Comparison of ENCODE assay signal across 1 cellular context in the genomic region with DNA sequence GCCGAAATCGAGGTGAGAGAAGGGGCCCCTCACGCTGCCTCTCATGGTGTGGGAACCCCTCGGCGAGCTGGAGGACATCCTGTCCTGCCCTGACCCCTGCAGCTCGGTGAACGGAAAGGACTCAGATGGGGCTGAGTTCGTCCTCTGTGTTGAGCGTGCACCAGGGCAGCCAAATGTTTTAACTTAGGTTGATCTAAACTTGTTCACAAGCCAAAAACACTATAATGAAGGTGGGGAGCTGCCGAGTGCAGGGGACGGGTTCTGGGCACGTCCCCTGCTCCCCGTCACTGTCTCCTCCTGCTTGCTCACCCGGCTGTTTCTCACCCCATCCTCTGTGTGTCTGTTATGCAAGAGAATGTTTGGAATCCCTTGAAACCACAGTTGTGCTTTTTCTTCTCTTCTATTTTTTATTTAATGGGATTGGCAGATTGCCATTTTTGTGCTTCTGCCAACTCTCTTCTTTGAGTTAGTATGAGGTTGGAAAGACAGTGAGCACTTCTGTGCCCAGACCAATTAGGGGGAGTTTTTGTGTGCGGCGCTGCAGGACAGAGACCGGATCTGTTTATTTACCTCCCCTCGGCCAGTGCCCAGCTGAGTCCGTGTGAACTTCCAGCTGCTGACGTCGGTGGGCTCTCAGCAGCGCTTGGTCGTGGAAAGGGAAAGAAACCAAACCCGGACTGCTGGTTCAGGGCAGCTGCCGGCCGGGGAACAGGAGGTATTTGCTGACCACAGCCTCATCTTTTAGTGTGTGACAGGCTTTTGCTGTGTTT.
TF ChIP-seq lines count a peak whose summit lies in the region.

No MANE protein-coding gene starts in this region.

TF ChIP-seq in HEK293, 187 proteins besides CTCF, POLR2A, EP300 and RAD21 (continued from another document and continues in another):
- TF ChIP-seq, protein P1, sequence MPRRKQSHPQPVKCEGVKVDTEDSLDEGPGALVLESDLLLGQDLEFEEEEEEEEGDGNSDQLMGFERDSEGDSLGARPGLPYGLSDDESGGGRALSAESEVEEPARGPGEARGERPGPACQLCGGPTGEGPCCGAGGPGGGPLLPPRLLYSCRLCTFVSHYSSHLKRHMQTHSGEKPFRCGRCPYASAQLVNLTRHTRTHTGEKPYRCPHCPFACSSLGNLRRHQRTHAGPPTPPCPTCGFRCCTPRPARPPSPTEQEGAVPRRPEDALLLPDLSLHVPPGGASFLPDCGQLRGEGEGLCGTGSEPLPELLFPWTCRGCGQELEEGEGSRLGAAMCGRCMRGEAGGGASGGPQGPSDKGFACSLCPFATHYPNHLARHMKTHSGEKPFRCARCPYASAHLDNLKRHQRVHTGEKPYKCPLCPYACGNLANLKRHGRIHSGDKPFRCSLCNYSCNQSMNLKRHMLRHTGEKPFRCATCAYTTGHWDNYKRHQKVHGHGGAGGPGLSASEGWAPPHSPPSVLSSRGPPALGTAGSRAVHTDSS (tag by site-specific recombination; IDR thresholded peaks at IDR 0.05), result no peak
- TF ChIP-seq, protein P2, sequence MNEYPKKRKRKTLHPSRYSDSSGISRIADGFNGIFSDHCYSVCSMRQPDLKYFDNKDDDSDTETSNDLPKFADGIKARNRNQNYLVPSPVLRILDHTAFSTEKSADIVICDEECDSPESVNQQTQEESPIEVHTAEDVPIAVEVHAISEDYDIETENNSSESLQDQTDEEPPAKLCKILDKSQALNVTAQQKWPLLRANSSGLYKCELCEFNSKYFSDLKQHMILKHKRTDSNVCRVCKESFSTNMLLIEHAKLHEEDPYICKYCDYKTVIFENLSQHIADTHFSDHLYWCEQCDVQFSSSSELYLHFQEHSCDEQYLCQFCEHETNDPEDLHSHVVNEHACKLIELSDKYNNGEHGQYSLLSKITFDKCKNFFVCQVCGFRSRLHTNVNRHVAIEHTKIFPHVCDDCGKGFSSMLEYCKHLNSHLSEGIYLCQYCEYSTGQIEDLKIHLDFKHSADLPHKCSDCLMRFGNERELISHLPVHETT (tag by site-specific recombination; IDR thresholded peaks at IDR 0.05), result no peak
- TF ChIP-seq, protein P3, sequence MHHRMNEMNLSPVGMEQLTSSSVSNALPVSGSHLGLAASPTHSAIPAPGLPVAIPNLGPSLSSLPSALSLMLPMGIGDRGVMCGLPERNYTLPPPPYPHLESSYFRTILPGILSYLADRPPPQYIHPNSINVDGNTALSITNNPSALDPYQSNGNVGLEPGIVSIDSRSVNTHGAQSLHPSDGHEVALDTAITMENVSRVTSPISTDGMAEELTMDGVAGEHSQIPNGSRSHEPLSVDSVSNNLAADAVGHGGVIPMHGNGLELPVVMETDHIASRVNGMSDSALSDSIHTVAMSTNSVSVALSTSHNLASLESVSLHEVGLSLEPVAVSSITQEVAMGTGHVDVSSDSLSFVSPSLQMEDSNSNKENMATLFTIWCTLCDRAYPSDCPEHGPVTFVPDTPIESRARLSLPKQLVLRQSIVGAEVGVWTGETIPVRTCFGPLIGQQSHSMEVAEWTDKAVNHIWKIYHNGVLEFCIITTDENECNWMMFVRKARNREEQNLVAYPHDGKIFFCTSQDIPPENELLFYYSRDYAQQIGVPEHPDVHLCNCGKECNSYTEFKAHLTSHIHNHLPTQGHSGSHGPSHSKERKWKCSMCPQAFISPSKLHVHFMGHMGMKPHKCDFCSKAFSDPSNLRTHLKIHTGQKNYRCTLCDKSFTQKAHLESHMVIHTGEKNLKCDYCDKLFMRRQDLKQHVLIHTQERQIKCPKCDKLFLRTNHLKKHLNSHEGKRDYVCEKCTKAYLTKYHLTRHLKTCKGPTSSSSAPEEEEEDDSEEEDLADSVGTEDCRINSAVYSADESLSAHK (tag by site-specific recombination; IDR thresholded peaks at IDR 0.05), result peak; percentile 100
- TF ChIP-seq ZNF426 (tag by site-specific recombination; IDR thresholded peaks at IDR 0.05) (no peak), ZIC2 (tag by site-specific recombination; IDR thresholded peaks at IDR 0.05) (peak; percentile 94), WT1 (tag by site-specific recombination; IDR thresholded peaks at IDR 0.05) (peak; percentile 81), ZNF138 (tag by site-specific recombination; IDR thresholded peaks at IDR 0.05; ENCODE audit: borderline replicate concordance) (no peak), ZNF501 (tag by site-specific recombination; IDR thresholded peaks at IDR 0.05) (no peak), ZNF561 (tag by site-specific recombination; IDR thresholded peaks at IDR 0.05; ENCODE audit: borderline replicate concordance) (peak; percentile 66; the same call in 1 of the 2 replicates), ZNF658 (tag by site-specific recombination; IDR thresholded peaks at IDR 0.05) (no peak), ZNF660 (tag by site-specific recombination; IDR thresholded peaks at IDR 0.05) (peak; percentile 75), GLIS1 (tag by site-specific recombination; IDR thresholded peaks at IDR 0.05) (peak; percentile 78), ZNF324 (tag by site-specific recombination; IDR thresholded peaks at IDR 0.05) (peak; percentile 51; the same call in 1 of the 2 replicates), ZBTB21 (tag by site-specific recombination; IDR thresholded peaks at IDR 0.05) (0 out of 2 replicates have a peak, but pooled peaks have one; percentile 27), RBAK (tag by site-specific recombination; IDR thresholded peaks at IDR 0.05) (no peak)
- TF ChIP-seq, protein P4, sequence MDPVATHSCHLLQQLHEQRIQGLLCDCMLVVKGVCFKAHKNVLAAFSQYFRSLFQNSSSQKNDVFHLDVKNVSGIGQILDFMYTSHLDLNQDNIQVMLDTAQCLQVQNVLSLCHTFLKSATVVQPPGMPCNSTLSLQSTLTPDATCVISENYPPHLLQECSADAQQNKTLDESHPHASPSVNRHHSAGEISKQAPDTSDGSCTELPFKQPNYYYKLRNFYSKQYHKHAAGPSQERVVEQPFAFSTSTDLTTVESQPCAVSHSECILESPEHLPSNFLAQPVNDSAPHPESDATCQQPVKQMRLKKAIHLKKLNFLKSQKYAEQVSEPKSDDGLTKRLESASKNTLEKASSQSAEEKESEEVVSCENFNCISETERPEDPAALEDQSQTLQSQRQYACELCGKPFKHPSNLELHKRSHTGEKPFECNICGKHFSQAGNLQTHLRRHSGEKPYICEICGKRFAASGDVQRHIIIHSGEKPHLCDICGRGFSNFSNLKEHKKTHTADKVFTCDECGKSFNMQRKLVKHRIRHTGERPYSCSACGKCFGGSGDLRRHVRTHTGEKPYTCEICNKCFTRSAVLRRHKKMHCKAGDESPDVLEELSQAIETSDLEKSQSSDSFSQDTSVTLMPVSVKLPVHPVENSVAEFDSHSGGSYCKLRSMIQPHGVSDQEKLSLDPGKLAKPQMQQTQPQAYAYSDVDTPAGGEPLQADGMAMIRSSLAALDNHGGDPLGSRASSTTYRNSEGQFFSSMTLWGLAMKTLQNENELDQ (tag by site-specific recombination; IDR thresholded peaks at IDR 0.05; ENCODE audit: low read depth), result no peak
- TF ChIP-seq, protein P5, sequence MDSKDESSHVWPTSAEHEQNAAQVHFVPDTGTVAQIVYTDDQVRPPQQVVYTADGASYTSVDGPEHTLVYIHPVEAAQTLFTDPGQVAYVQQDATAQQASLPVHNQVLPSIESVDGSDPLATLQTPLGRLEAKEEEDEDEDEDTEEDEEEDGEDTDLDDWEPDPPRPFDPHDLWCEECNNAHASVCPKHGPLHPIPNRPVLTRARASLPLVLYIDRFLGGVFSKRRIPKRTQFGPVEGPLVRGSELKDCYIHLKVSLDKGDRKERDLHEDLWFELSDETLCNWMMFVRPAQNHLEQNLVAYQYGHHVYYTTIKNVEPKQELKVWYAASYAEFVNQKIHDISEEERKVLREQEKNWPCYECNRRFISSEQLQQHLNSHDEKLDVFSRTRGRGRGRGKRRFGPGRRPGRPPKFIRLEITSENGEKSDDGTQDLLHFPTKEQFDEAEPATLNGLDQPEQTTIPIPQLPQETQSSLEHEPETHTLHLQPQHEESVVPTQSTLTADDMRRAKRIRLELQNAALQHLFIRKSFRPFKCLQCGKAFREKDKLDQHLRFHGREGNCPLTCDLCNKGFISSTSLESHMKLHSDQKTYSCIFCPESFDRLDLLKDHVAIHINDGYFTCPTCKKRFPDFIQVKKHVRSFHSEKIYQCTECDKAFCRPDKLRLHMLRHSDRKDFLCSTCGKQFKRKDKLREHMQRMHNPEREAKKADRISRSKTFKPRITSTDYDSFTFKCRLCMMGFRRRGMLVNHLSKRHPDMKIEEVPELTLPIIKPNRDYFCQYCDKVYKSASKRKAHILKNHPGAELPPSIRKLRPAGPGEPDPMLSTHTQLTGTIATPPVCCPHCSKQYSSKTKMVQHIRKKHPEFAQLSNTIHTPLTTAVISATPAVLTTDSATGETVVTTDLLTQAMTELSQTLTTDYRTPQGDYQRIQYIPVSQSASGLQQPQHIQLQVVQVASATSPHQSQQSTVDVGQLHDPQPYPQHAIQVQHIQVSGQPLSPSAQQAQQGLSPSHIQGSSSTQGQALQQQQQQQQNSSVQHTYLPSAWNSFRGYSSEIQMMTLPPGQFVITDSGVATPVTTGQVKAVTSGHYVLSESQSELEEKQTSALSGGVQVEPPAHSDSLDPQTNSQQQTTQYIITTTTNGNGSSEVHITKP (tag by site-specific recombination; IDR thresholded peaks at IDR 0.05), result peak; percentile 87
- TF ChIP-seq, protein P6, sequence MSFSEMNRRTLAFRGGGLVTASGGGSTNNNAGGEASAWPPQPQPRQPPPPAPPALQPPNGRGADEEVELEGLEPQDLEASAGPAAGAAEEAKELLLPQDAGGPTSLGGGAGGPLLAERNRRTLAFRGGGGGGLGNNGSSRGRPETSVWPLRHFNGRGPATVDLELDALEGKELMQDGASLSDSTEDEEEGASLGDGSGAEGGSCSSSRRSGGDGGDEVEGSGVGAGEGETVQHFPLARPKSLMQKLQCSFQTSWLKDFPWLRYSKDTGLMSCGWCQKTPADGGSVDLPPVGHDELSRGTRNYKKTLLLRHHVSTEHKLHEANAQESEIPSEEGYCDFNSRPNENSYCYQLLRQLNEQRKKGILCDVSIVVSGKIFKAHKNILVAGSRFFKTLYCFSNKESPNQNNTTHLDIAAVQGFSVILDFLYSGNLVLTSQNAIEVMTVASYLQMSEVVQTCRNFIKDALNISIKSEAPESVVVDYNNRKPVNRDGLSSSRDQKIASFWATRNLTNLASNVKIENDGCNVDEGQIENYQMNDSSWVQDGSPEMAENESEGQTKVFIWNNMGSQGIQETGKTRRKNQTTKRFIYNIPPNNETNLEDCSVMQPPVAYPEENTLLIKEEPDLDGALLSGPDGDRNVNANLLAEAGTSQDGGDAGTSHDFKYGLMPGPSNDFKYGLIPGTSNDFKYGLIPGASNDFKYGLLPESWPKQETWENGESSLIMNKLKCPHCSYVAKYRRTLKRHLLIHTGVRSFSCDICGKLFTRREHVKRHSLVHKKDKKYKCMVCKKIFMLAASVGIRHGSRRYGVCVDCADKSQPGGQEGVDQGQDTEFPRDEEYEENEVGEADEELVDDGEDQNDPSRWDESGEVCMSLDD (tag by site-specific recombination; IDR thresholded peaks at IDR 0.05), result no peak
- TF ChIP-seq, protein P7, sequence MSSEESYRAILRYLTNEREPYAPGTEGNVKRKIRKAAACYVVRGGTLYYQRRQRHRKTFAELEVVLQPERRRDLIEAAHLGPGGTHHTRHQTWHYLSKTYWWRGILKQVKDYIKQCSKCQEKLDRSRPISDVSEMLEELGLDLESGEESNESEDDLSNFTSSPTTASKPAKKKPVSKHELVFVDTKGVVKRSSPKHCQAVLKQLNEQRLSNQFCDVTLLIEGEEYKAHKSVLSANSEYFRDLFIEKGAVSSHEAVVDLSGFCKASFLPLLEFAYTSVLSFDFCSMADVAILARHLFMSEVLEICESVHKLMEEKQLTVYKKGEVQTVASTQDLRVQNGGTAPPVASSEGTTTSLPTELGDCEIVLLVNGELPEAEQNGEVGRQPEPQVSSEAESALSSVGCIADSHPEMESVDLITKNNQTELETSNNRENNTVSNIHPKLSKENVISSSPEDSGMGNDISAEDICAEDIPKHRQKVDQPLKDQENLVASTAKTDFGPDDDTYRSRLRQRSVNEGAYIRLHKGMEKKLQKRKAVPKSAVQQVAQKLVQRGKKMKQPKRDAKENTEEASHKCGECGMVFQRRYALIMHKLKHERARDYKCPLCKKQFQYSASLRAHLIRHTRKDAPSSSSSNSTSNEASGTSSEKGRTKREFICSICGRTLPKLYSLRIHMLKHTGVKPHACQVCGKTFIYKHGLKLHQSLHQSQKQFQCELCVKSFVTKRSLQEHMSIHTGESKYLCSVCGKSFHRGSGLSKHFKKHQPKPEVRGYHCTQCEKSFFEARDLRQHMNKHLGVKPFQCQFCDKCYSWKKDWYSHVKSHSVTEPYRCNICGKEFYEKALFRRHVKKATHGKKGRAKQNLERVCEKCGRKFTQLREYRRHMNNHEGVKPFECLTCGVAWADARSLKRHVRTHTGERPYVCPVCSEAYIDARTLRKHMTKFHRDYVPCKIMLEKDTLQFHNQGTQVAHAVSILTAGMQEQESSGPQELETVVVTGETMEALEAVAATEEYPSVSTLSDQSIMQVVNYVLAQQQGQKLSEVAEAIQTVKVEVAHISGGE (tag by site-specific recombination; conservative IDR thresholded peaks at IDR 0.05; ENCODE audit: low read depth), result peak; percentile 68
- TF ChIP-seq, protein P8, sequence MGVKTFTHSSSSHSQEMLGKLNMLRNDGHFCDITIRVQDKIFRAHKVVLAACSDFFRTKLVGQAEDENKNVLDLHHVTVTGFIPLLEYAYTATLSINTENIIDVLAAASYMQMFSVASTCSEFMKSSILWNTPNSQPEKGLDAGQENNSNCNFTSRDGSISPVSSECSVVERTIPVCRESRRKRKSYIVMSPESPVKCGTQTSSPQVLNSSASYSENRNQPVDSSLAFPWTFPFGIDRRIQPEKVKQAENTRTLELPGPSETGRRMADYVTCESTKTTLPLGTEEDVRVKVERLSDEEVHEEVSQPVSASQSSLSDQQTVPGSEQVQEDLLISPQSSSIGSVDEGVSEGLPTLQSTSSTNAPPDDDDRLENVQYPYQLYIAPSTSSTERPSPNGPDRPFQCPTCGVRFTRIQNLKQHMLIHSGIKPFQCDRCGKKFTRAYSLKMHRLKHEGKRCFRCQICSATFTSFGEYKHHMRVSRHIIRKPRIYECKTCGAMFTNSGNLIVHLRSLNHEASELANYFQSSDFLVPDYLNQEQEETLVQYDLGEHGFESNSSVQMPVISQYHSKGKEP (tag by site-specific recombination; IDR thresholded peaks at IDR 0.05), result peak; percentile 48; the same call in 1 of the 2 replicates
- TF ChIP-seq, protein P9, sequence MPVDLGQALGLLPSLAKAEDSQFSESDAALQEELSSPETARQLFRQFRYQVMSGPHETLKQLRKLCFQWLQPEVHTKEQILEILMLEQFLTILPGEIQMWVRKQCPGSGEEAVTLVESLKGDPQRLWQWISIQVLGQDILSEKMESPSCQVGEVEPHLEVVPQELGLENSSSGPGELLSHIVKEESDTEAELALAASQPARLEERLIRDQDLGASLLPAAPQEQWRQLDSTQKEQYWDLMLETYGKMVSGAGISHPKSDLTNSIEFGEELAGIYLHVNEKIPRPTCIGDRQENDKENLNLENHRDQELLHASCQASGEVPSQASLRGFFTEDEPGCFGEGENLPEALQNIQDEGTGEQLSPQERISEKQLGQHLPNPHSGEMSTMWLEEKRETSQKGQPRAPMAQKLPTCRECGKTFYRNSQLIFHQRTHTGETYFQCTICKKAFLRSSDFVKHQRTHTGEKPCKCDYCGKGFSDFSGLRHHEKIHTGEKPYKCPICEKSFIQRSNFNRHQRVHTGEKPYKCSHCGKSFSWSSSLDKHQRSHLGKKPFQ (tag by site-specific recombination; IDR thresholded peaks at IDR 0.05), result peak; percentile 74
- TF ChIP-seq, protein P10, sequence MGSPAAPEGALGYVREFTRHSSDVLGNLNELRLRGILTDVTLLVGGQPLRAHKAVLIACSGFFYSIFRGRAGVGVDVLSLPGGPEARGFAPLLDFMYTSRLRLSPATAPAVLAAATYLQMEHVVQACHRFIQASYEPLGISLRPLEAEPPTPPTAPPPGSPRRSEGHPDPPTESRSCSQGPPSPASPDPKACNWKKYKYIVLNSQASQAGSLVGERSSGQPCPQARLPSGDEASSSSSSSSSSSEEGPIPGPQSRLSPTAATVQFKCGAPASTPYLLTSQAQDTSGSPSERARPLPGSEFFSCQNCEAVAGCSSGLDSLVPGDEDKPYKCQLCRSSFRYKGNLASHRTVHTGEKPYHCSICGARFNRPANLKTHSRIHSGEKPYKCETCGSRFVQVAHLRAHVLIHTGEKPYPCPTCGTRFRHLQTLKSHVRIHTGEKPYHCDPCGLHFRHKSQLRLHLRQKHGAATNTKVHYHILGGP (tag by site-specific recombination; IDR thresholded peaks at IDR 0.05), result 0 out of 2 replicates have a peak, but pooled peaks have one; percentile 12
